Comparison of ENCODE assay signal across 1 cellular context in genomic region chrX:65480960-65481359, GRCh38.
TF ChIP-seq lines count a peak whose summit lies in the region.

No MANE protein-coding gene starts in this region.

TF ChIP-seq in A549, 52 proteins besides CTCF, POLR2A, EP300 and RAD21 (continued from another document):
- TF ChIP-seq HOXA7 (CRISPR knock-in tag; IDR thresholded peaks at IDR 0.05) (no peak), FOSL2 (IDR thresholded peaks at IDR 0.05) (no peak), FOSL2 (CRISPR knock-in tag; IDR thresholded peaks at IDR 0.05) (no peak), HES2 (IDR thresholded peaks at IDR 0.05) (no peak), ZNF302 (CRISPR knock-in tag; IDR thresholded peaks at IDR 0.05) (no peak), PHF8 (IDR thresholded peaks at IDR 0.05; ENCODE audit: borderline replicate concordance, low read depth) (no peak), ESRRA (IDR thresholded peaks at IDR 0.05; ENCODE audit: borderline replicate concordance, low read length) (no peak), CEBPB (IDR thresholded peaks at IDR 0.05) (no peak)
